1 cellular context compared by ENCODE assay signal in genomic region chr15:40108855-40109735, GRCh38.
TF ChIP-seq lines count a peak whose summit lies in the region.

A gene with protein sequence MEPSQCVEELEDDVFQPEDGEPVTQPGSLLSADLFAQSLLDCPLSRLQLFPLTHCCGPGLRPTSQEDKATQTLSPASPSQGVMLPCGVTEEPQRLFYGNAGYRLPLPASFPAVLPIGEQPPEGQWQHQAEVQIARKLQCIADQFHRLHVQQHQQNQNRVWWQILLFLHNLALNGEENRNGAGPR (minus strand): TSS chr15:40108879. CDS start chr15:40106086, 2,793 bp downstream.

TF ChIP-seq in HepG2, 621 proteins besides CTCF, POLR2A, EP300 and RAD21 (continued from another document and continues in another):
- no peak for TF ChIP-seq MXD1 (CRISPR knock-in tag; IDR thresholded peaks at IDR 0.05)
- TF ChIP-seq, protein P1, sequence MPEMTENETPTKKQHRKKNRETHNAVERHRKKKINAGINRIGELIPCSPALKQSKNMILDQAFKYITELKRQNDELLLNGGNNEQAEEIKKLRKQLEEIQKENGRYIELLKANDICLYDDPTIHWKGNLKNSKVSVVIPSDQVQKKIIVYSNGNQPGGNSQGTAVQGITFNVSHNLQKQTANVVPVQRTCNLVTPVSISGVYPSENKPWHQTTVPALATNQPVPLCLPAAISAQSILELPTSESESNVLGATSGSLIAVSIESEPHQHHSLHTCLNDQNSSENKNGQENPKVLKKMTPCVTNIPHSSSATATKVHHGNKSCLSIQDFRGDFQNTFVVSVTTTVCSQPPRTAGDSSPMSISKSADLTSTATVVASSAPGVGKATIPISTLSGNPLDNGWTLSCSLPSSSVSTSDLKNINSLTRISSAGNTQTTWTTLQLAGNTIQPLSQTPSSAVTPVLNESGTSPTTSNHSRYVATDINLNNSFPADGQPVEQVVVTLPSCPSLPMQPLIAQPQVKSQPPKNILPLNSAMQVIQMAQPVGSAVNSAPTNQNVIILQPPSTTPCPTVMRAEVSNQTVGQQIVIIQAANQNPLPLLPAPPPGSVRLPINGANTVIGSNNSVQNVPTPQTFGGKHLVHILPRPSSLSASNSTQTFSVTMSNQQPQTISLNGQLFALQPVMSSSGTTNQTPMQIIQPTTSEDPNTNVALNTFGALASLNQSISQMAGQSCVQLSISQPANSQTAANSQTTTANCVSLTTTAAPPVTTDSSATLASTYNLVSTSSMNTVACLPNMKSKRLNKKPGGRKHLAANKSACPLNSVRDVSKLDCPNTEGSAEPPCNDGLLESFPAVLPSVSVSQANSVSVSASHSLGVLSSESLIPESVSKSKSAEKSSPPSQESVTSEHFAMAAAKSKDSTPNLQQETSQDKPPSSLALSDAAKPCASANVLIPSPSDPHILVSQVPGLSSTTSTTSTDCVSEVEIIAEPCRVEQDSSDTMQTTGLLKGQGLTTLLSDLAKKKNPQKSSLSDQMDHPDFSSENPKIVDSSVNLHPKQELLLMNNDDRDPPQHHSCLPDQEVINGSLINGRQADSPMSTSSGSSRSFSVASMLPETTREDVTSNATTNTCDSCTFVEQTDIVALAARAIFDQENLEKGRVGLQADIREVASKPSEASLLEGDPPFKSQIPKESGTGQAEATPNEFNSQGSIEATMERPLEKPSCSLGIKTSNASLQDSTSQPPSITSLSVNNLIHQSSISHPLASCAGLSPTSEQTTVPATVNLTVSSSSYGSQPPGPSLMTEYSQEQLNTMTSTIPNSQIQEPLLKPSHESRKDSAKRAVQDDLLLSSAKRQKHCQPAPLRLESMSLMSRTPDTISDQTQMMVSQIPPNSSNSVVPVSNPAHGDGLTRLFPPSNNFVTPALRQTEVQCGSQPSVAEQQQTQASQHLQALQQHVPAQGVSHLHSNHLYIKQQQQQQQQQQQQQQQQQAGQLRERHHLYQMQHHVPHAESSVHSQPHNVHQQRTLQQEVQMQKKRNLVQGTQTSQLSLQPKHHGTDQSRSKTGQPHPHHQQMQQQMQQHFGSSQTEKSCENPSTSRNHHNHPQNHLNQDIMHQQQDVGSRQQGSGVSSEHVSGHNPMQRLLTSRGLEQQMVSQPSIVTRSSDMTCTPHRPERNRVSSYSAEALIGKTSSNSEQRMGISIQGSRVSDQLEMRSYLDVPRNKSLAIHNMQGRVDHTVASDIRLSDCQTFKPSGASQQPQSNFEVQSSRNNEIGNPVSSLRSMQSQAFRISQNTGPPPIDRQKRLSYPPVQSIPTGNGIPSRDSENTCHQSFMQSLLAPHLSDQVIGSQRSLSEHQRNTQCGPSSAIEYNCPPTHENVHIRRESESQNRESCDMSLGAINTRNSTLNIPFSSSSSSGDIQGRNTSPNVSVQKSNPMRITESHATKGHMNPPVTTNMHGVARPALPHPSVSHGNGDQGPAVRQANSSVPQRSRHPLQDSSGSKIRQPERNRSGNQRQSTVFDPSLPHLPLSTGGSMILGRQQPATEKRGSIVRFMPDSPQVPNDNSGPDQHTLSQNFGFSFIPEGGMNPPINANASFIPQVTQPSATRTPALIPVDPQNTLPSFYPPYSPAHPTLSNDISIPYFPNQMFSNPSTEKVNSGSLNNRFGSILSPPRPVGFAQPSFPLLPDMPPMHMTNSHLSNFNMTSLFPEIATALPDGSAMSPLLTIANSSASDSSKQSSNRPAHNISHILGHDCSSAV (CRISPR knock-in tag; IDR thresholded peaks at IDR 0.05; ENCODE audit: borderline replicate concordance), result no peak
- TF ChIP-seq, protein P2, sequence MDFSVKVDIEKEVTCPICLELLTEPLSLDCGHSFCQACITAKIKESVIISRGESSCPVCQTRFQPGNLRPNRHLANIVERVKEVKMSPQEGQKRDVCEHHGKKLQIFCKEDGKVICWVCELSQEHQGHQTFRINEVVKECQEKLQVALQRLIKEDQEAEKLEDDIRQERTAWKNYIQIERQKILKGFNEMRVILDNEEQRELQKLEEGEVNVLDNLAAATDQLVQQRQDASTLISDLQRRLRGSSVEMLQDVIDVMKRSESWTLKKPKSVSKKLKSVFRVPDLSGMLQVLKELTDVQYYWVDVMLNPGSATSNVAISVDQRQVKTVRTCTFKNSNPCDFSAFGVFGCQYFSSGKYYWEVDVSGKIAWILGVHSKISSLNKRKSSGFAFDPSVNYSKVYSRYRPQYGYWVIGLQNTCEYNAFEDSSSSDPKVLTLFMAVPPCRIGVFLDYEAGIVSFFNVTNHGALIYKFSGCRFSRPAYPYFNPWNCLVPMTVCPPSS (IDR thresholded peaks at IDR 0.05), result no peak
- peak; percentile 83; the same call in 1 of the 2 replicates for TF ChIP-seq FOXK1 (CRISPR knock-in tag; IDR thresholded peaks at IDR 0.05; ENCODE audit: borderline replicate concordance, low read depth)
- TF ChIP-seq STAT5B (CRISPR knock-in tag; IDR thresholded peaks at IDR 0.05), result no peak
- peak; percentile 32; the same call in 1 of the 2 replicates for TF ChIP-seq ELF3 (CRISPR knock-in tag; IDR thresholded peaks at IDR 0.05)
- no peak for TF ChIP-seq GPN1 (CRISPR knock-in tag; IDR thresholded peaks at IDR 0.05; ENCODE audit: borderline replicate concordance)
- TF ChIP-seq, protein P3, sequence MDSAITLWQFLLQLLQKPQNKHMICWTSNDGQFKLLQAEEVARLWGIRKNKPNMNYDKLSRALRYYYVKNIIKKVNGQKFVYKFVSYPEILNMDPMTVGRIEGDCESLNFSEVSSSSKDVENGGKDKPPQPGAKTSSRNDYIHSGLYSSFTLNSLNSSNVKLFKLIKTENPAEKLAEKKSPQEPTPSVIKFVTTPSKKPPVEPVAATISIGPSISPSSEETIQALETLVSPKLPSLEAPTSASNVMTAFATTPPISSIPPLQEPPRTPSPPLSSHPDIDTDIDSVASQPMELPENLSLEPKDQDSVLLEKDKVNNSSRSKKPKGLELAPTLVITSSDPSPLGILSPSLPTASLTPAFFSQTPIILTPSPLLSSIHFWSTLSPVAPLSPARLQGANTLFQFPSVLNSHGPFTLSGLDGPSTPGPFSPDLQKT (CRISPR knock-in tag; IDR thresholded peaks at IDR 0.05; ENCODE audit: borderline replicate concordance), result no peak
- TF ChIP-seq ZNF34 (CRISPR knock-in tag; IDR thresholded peaks at IDR 0.05; ENCODE audit: borderline replicate concordance), result no peak; the same call in 1 of the 2 replicates
- TF ChIP-seq ZNF850 (CRISPR knock-in tag; conservative IDR thresholded peaks at IDR 0.05), result no peak
- peak; percentile 77 for TF ChIP-seq RXRB (CRISPR knock-in tag; IDR thresholded peaks at IDR 0.05; ENCODE audit: borderline replicate concordance)
- TF ChIP-seq CAMTA2 (CRISPR knock-in tag; IDR thresholded peaks at IDR 0.05; ENCODE audit: borderline replicate concordance), result no peak
- no peak for TF ChIP-seq ZSCAN25 (CRISPR knock-in tag; IDR thresholded peaks at IDR 0.05)
- peak; percentile 65 for TF ChIP-seq SOX13 (IDR thresholded peaks at IDR 0.05)
- TF ChIP-seq SOX13 (CRISPR knock-in tag; conservative IDR thresholded peaks at IDR 0.05 in 1 of 2, IDR thresholded peaks at IDR 0.05 in 1 of 2), result peak in 1 of 2 experiments; percentile 79; a peak in 2 of 4 replicates
- no peak for TF ChIP-seq DR1 (CRISPR knock-in tag; IDR thresholded peaks at IDR 0.05)
- TF ChIP-seq, protein P4, sequence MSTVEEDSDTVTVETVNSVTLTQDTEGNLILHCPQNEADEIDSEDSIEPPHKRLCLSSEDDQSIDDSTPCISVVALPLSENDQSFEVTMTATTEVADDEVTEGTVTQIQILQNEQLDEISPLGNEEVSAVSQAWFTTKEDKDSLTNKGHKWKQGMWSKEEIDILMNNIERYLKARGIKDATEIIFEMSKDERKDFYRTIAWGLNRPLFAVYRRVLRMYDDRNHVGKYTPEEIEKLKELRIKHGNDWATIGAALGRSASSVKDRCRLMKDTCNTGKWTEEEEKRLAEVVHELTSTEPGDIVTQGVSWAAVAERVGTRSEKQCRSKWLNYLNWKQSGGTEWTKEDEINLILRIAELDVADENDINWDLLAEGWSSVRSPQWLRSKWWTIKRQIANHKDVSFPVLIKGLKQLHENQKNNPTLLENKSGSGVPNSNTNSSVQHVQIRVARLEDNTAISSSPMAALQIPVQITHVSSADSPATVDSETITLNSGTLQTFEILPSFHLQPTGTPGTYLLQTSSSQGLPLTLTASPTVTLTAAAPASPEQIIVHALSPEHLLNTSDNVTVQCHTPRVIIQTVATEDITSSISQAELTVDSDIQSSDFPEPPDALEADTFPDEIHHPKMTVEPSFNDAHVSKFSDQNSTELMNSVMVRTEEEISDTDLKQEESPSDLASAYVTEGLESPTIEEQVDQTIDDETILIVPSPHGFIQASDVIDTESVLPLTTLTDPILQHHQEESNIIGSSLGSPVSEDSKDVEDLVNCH (CRISPR knock-in tag; IDR thresholded peaks at IDR 0.05), result no peak
- TF ChIP-seq ZNF570 (CRISPR knock-in tag; IDR thresholded peaks at IDR 0.05; ENCODE audit: borderline replicate concordance), result no peak
- TF ChIP-seq TARDBP (CRISPR knock-in tag; IDR thresholded peaks at IDR 0.05), result peak; percentile 83
- no peak for TF ChIP-seq ESRRA (CRISPR knock-in tag; IDR thresholded peaks at IDR 0.05; ENCODE audit: low read depth)
- peak; percentile 86 for TF ChIP-seq ZNF629 (CRISPR knock-in tag; conservative IDR thresholded peaks at IDR 0.05)
- TF ChIP-seq ZNF646 (CRISPR knock-in tag; IDR thresholded peaks at IDR 0.05), result no peak
- no peak for TF ChIP-seq ZNF766 (CRISPR knock-in tag; IDR thresholded peaks at IDR 0.05; ENCODE audit: borderline replicate concordance)
- peak; percentile 84 for TF ChIP-seq HNRNPLL (IDR thresholded peaks at IDR 0.05; ENCODE audit: low read depth, low read length, poor library complexity, severe bottlenecking)
- no peak for TF ChIP-seq REL (CRISPR knock-in tag; conservative IDR thresholded peaks at IDR 0.05)
- TF ChIP-seq, protein P5, sequence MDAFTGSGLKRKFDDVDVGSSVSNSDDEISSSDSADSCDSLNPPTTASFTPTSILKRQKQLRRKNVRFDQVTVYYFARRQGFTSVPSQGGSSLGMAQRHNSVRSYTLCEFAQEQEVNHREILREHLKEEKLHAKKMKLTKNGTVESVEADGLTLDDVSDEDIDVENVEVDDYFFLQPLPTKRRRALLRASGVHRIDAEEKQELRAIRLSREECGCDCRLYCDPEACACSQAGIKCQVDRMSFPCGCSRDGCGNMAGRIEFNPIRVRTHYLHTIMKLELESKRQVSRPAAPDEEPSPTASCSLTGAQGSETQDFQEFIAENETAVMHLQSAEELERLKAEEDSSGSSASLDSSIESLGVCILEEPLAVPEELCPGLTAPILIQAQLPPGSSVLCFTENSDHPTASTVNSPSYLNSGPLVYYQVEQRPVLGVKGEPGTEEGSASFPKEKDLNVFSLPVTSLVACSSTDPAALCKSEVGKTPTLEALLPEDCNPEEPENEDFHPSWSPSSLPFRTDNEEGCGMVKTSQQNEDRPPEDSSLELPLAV (CRISPR knock-in tag; conservative IDR thresholded peaks at IDR 0.05; ENCODE audit: low read depth), result no peak
- no peak; the same call in 1 of the 2 replicates for TF ChIP-seq ZNF790 (CRISPR knock-in tag; IDR thresholded peaks at IDR 0.05; ENCODE audit: borderline replicate concordance)
- peak; percentile 38; the same call in 1 of the 2 replicates for TF ChIP-seq RFX1 (IDR thresholded peaks at IDR 0.05)
- no peak for TF ChIP-seq ZNF709 (CRISPR knock-in tag; IDR thresholded peaks at IDR 0.05)
- peak; percentile 89; the same call in 1 of the 2 replicates for TF ChIP-seq ZNF350 (CRISPR knock-in tag; IDR thresholded peaks at IDR 0.05; ENCODE audit: borderline replicate concordance, low read depth)
- TF ChIP-seq MEIS1 (CRISPR knock-in tag; IDR thresholded peaks at IDR 0.05; ENCODE audit: borderline replicate concordance), result 0 out of 2 replicates have a peak, but pooled peaks have one; percentile 30
- peak; percentile 46; the same call in 1 of the 2 replicates for TF ChIP-seq ZNF331 (CRISPR knock-in tag; IDR thresholded peaks at IDR 0.05)
- 0 out of 2 replicates have a peak, but pooled peaks have one; percentile 46 for TF ChIP-seq HNRNPL (IDR thresholded peaks at IDR 0.05; ENCODE audit: low read depth, low read length)
